Comparison of ENCODE assay signal across 1 cellular context in the genomic region with DNA sequence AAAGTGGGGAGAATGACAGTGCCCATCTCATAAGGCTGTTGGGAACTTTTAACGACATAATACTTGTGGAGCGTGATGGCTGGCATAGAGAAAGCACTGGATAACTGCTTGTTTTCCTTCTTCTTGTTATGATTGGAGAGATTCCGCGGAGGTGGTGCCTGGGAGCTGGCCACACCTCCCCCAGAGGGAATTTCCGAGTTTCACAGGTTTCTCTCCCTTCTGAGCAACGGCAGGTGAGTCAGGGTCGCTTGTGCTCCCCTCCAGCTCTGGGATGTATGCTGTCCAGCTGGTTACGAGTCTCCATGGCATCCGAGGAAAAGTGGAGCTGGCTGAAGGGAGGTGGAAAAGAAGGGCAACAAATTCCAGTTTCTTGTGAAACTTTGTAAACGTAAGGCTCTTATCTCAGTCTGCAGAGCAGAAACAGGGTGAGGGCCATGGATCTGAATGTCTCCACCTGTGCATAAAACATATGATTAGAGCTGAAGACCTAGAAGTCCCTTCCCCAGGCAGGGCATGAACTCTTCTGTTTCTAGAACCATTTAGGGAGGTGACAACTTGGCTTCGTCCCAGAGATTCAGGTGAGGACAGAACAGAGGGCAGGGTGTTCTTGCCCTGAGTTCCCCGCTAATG.
TF ChIP-seq lines count a peak whose summit lies in the region.

No MANE protein-coding gene starts in this region.

TF ChIP-seq in IMR-90, 13 proteins besides CTCF, POLR2A, EP300 and RAD21:
- TF ChIP-seq BHLHE40 (IDR thresholded peaks at IDR 0.05; ENCODE audit: low read depth, low read length) (no peak), FOS (IDR thresholded peaks at IDR 0.05; ENCODE audit: low read depth, low read length) (no peak)
